In the genomic region with DNA sequence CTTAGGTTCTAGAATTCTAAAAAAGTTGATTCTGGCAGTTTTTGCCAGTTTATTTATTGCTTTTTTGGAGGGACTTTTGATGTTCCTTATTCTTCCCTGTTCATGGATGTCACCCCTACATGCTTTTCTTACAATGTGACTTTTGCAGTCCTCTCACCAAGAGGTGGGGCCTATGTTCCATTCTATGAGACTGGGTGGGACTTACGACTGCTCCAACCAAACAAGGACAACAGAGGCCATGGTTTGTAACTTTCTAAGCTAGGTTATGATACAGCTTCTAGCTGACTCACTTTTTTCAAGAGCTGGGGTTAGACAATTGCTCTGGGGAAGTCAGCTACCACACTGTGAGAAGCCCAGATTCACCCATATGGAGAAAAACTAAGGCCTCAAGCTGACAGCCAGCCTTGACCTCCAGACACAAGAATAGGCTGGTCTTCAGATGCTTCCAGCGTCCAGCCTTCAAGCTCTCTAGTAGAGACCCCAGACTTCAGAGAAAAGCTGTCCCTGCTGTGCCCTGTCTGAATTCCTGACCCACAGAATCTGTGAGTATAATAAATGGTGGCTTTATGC, we compare ENCODE assay signal across 9 cellular contexts. TPM values are rescaled to one million over a fixed set of nuclear protein-coding genes. Genes with fewer than 3 reads are reported as not detected.
DNase-seq lines count a peak whose midpoint lies in the region; ATAC-seq and TF ChIP-seq lines count a peak whose summit lies in the region.
"Had no signal": no experiment of that assay in that cellular context is flagged by ENCODE, and none has a peak within 500 bp of the region (broad histone marks: within the 10 kb centered on the region; RNA-seq: fewer than 3 reads in every experiment).

No MANE protein-coding gene starts in this region.

- RAD21 ChIA-PET in HCT116 (lab: Charles Lee; ENCODE audit: low non-redundant PET in 1 of 2, low total read pairs in 2 of 2, uncharacterized antibody in 2 of 2, unreplicated experiment in 2 of 2) = no interaction called here

- DNase-seq in HCT116 (ENCODE audit: low read depth, low spot score) (no peak), SK-MEL-5 (ENCODE audit: low read depth, low spot score) (peak; percentile 38), foreskin fibroblast (peak; percentile 62 to 75), retinal pigment epithelial cell (ENCODE audit: low read depth) (peak; percentile 10), suprapubic skin (ENCODE audit: low spot score in 2 of 2) (no peak), ureter (ENCODE audit: low spot score) (no peak)
- DNase-seq: central memory CD4-positive, alpha-beta T cell; KG1 had no signal

- BruUV-seq in HCT116 (replicated peaks; lab: Mats Ljungman, UMichigan) = no TSS peak

- H3K4me3 ChIP-seq in HCT116 (replicated peaks in 1 of 2; ENCODE audit: low read depth in 1 of 2, low read length in 2 of 2) (no peak overlapping the region), foreskin fibroblast (ENCODE audit: low read depth in 1 of 2, low read length in 2 of 2) (no peak overlapping the region), retinal pigment epithelial cell (ENCODE audit: low read length) (no peak overlapping the region), suprapubic skin (no peak overlapping the region)

- H3K9ac ChIP-seq in HCT116 (ENCODE audit: low read length) = no peak overlapping the region

- H3K9me3 ChIP-seq in HCT116 (ENCODE audit: control insufficient read depth in 1 of 2, insufficient read depth in 1 of 2, low read depth in 1 of 2, low read length in 2 of 2) (no peaks in the 10 kb centered on the region), suprapubic skin (no peaks in the 10 kb centered on the region)

- no peaks in the 10 kb centered on the region for H4K20me1 ChIP-seq in HCT116 (ENCODE audit: insufficient read depth)

- no peaks in the 10 kb centered on the region for H3K79me2 ChIP-seq in HCT116 (ENCODE audit: insufficient read depth, low read length)

- ATAC-seq in HCT116 (no peak; the same call in 1 of the 2 replicates), GM19467 (IDR thresholded peaks at IDR 0.05; ENCODE audit: unreplicated experiment) (no peak)

- POLR2A ChIA-PET in HCT116 (lab: Charles Lee) = no interaction called here

- CTCF ChIA-PET in HCT116 (lab: Charles Lee) = interaction anchor here (1.0 to 1.6 kb wide), 2 partner anchors 7 to 269 kb away, joined by 3 to 6 read pairs; no protein-coding TSS in a partner anchor

- 83% methylated on average over 2 of the region's 2 CpGs for WGBS in suprapubic skin

- no peak overlapping the region for H3K4me2 ChIP-seq in HCT116 (ENCODE audit: low read length)

- no peak for TF ChIP-seq EP300 in suprapubic skin (IDR thresholded peaks at IDR 0.05)

- H3K27ac ChIP-seq in HCT116 (ENCODE audit: low read depth, low read length) (no peak overlapping the region), suprapubic skin (no peak overlapping the region)

- H3K9me2 ChIP-seq in HCT116 (ENCODE audit: insufficient read depth) = no peaks in the 10 kb centered on the region; the same call in 1 of the 2 replicates

- TF ChIP-seq RAD21 in HCT116 (IDR thresholded peaks at IDR 0.05; ENCODE audit: low read depth) = peak; percentile 32

- TF ChIP-seq CTCF in HCT116 (IDR thresholded peaks at IDR 0.05 in 2 of 3, conservative IDR thresholded peaks at IDR 0.05 in 1 of 3; ENCODE audit: borderline replicate concordance in 1 of 3, insufficient read depth in 1 of 3, low read depth in 2 of 3, low read length in 2 of 3) (0 out of 6 replicates have a peak, but pooled peaks of 1 of the 3 experiments have one; percentile 3), foreskin fibroblast (IDR thresholded peaks at IDR 0.05; ENCODE audit: low read depth, low read length) (no peak), retinal pigment epithelial cell (conservative IDR thresholded peaks at IDR 0.05; ENCODE audit: low read depth, low read length) (peak; percentile 3), suprapubic skin (IDR thresholded peaks at IDR 0.05) (no peak)

- no peaks in the 10 kb centered on the region for H3K27me3 ChIP-seq in HCT116 (ENCODE audit: insufficient read depth, low read length)
- no peaks in the 10 kb centered on the region for H3K27me3 ChIP-seq in suprapubic skin

- H3K36me3 ChIP-seq in HCT116 (ENCODE audit: control insufficient read depth in 1 of 2, insufficient read depth in 2 of 2, low read length in 2 of 2) (0 out of 4 replicates have a peak, but pooled peaks cover 0 to 7% of the 10 kb centered on the region in 2 experiments), suprapubic skin (peaks cover 2% of the 10 kb centered on the region)

- TF ChIP-seq POLR2A in HCT116 (IDR thresholded peaks at IDR 0.05; ENCODE audit: borderline replicate concordance, extremely low read depth, insufficient read depth, insufficient read length) (no peak), suprapubic skin (IDR thresholded peaks at IDR 0.05) (no peak)

- no peaks in the 10 kb centered on the region for H3K4me1 ChIP-seq in HCT116 (ENCODE audit: control insufficient read depth in 1 of 2, insufficient read depth in 2 of 2, low read length in 2 of 2)
- no peaks in the 10 kb centered on the region for H3K4me1 ChIP-seq in suprapubic skin

- no peak overlapping the region for H2AFZ ChIP-seq in HCT116 (ENCODE audit: low read depth, low read length, poor library complexity, severe bottlenecking)

- in situ Hi-C loops in SK-MEL-5 (cut with HindIII; ENCODE audit: low pct_unique_long_range_greater_than_20kb, low sequenced_read_pairs) = no loop called here

- intact Hi-C loops in HCT116 (cut with micrococcal nuclease) = no loop called here

TF ChIP-seq in HCT116, 20 proteins besides CTCF, POLR2A, EP300 and RAD21:
- no peak for TF ChIP-seq TCF7L2 (IDR thresholded peaks at IDR 0.05; ENCODE audit: borderline replicate concordance, extremely low read depth, insufficient read depth, insufficient read length)
- TF ChIP-seq, protein P1, sequence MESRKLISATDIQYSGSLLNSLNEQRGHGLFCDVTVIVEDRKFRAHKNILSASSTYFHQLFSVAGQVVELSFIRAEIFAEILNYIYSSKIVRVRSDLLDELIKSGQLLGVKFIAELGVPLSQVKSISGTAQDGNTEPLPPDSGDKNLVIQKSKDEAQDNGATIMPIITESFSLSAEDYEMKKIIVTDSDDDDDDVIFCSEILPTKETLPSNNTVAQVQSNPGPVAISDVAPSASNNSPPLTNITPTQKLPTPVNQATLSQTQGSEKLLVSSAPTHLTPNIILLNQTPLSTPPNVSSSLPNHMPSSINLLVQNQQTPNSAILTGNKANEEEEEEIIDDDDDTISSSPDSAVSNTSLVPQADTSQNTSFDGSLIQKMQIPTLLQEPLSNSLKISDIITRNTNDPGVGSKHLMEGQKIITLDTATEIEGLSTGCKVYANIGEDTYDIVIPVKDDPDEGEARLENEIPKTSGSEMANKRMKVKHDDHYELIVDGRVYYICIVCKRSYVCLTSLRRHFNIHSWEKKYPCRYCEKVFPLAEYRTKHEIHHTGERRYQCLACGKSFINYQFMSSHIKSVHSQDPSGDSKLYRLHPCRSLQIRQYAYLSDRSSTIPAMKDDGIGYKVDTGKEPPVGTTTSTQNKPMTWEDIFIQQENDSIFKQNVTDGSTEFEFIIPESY (IDR thresholded peaks at IDR 0.05; ENCODE audit: extremely low read depth, insufficient replicate concordance, low read length) = no peak
- TF ChIP-seq EZH2 (IDR thresholded peaks at IDR 0.05) = no peak
- no peak for TF ChIP-seq EGR1 (IDR thresholded peaks at IDR 0.05; ENCODE audit: low read depth)
- no peak for TF ChIP-seq ZNF274 (IDR thresholded peaks at IDR 0.05; ENCODE audit: low read depth, low read length)
- TF ChIP-seq FOSL1 (IDR thresholded peaks at IDR 0.05; ENCODE audit: low read depth) = no peak

RNA-seq across cellular contexts. Expression of a gene that starts 39.5 kb away (rescaled TPM):
- total RNA-seq in HCT116 (2021; ENCODE audit: unreplicated experiment) (53.4 TPM), suprapubic skin (10 to 100 TPM; 31.2 to 36.1 (median 31.8) TPM), ureter (27.5 TPM)
- polyA plus RNA-seq in HCT116 (2012) = 37.1 and 43.2 TPM in 2 replicates
- 53.4 and 54.9 TPM in 2 replicates for total RNA-seq in SK-MEL-5 (2014; rRNA removed; shearing (Covaris generic))
- 40.0 and 52.2 TPM in 2 replicates for polyA plus RNA-seq in SK-MEL-5 (2015; cell fraction: cytosol; rRNA removed)
- 10.9 and 15.7 TPM in 2 replicates for polyA plus RNA-seq in SK-MEL-5 (2015; cell fraction: nucleus; rRNA removed)

RNA-seq across cellular contexts. Expression of a gene that starts 39.6 kb away (rescaled TPM):
- 206 TPM for total RNA-seq in HCT116 (2021; ENCODE audit: unreplicated experiment)
- polyA plus RNA-seq in HCT116 (2012) = 132 and 162 TPM in 2 replicates
- total RNA-seq in SK-MEL-5 (2014; rRNA removed; shearing (Covaris generic)) = 169 and 179 TPM in 2 replicates
- polyA plus RNA-seq in SK-MEL-5 (2015; cell fraction: cytosol; rRNA removed) = 227 and 249 TPM in 2 replicates
- polyA plus RNA-seq in SK-MEL-5 (2015; cell fraction: nucleus; rRNA removed) = 926 and 1,158 TPM in 2 replicates
- 100 to 1,000 TPM; 101 to 257 (median 126) TPM for total RNA-seq in suprapubic skin
- total RNA-seq in ureter = 310 TPM

Comparison
In these comparisons a context has a peak if more than half of its experiments do, and no peak if none do; other contexts are left out.
1. DNase-seq: peak in SK-MEL-5 (single experiment), foreskin fibroblast (2 of 2) and retinal pigment epithelial cell (single experiment); none in HCT116 (single experiment), suprapubic skin (0 of 2) and ureter (single experiment).